ENCODE assay signal across 8 cellular contexts in the genomic region with DNA sequence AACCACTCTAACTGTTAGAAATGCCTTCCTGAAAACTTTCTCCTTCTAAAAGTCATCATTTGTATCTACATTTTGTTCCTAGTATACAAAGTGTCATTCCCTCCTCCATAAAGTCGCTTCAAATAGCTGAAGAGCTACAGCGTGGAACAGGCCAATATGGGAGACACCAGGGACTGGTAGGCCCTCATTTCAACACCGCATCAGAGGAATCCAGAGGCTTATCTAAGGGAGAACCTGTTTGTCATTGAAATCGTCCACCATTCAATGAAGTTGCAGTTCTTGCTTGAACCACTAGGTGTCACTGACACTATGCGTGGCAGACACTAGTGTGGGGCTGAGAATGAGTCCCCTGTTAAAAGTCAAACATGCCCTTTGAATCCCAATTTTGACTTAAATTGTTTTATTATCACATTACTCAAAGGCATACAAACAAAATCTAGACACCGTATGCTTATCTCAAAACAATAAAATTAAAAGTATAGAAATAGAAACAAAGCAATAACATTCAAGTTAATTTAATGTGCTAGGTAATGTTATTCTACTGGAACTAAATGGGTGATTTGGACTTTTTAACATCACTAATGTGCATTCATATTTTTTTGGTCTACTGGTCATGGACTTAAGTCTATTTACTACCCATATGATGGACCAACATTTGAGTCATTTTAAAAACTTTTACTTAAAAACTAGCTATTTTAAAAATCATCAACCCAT.
DNase-seq lines count a peak whose midpoint lies in the region; ATAC-seq, FAIRE-seq and TF ChIP-seq lines count a peak whose summit lies in the region.

No MANE protein-coding gene starts in this region.

- in situ Hi-C loops in IMR-90 (cut with MboI; ENCODE audit: low sequenced_read_pairs): loop anchor here (5.0 to 25.0 kb wide), 2 partner anchors 117 to 767 kb away; a partner anchor contains a TSS

- POLR2A ChIA-PET in IMR-90 (lab: Charles Lee; ENCODE audit: unreplicated experiment): no interaction called here

- H3K79me2 ChIP-seq in keratinocyte (ENCODE audit: control insufficient read depth, insufficient read depth, low read length): no peaks in the 10 kb centered on the region

- no peak overlapping the region for H3K4ac ChIP-seq in IMR-90 (ENCODE audit: low read depth, low read length)

- H4K20me1 ChIP-seq in IMR-90 (ENCODE audit: insufficient read depth, low read length): no peaks in the 10 kb centered on the region
- H4K20me1 ChIP-seq in keratinocyte (ENCODE audit: control insufficient read depth, extremely low read depth, insufficient read depth, low read length): no peaks in the 10 kb centered on the region

- no peaks in the 10 kb centered on the region for H3K79me1 ChIP-seq in IMR-90 (ENCODE audit: low read depth in 1 of 2, low read length in 2 of 2)

- H3K4me1 ChIP-seq in IMR-90 (ENCODE audit: control insufficient read depth, insufficient read depth, low read length) (no peaks in the 10 kb centered on the region), RWPE2 (ENCODE audit: insufficient read depth, poor library complexity, severe bottlenecking) (no peaks in the 10 kb centered on the region), keratinocyte (ENCODE audit: control insufficient read depth, extremely low read depth, insufficient read depth, low read length) (no peaks in the 10 kb centered on the region)

- no peaks in the 10 kb centered on the region for H3K36me3 ChIP-seq in IMR-90 (ENCODE audit: control insufficient read depth, insufficient read depth, low read length)
- no peaks in the 10 kb centered on the region for H3K36me3 ChIP-seq in RWPE2 (ENCODE audit: low read depth)
- no peaks in the 10 kb centered on the region for H3K36me3 ChIP-seq in keratinocyte (ENCODE audit: control insufficient read depth in 2 of 2, extremely low read depth in 1 of 2, insufficient read depth in 2 of 2, low read length in 2 of 2)

- TF ChIP-seq POLR2A in IMR-90 (IDR thresholded peaks at IDR 0.05; ENCODE audit: low read depth, low read length): no peak

- H3K4me3 ChIP-seq in IMR-90 (ENCODE audit: insufficient read depth, low read depth, low read length): no peak overlapping the region
- no peak overlapping the region for H3K4me3 ChIP-seq in RWPE2 (ENCODE audit: severe bottlenecking)
- H3K4me3 ChIP-seq in cardiac fibroblast (replicated peaks in 1 of 2; ENCODE audit: low read depth in 2 of 2, low read length in 2 of 2): no peak overlapping the region
- H3K4me3 ChIP-seq in keratinocyte (ENCODE audit: control insufficient read depth in 2 of 3, extremely low read depth in 1 of 3, insufficient read depth in 2 of 3, low read depth in 1 of 3, low read length in 3 of 3): no peak overlapping the region

- no peak overlapping the region for H3K4me2 ChIP-seq in IMR-90 (ENCODE audit: low read depth, low read length)
- H3K4me2 ChIP-seq in keratinocyte (ENCODE audit: control insufficient read depth, extremely low read depth, insufficient read depth, low read depth, low read length): no peak overlapping the region

- no peak overlapping the region for H2BK120ac ChIP-seq in IMR-90 (ENCODE audit: low read depth, low read length)

- H4K5ac ChIP-seq in IMR-90 (ENCODE audit: low read depth, low read length): no peak overlapping the region

- no peak overlapping the region for H3K9ac ChIP-seq in IMR-90 (ENCODE audit: low read depth, low read length)
- H3K9ac ChIP-seq in keratinocyte (ENCODE audit: control insufficient read depth, extremely low read depth, insufficient read depth, low read length): no peak overlapping the region

- no peak overlapping the region for H3K14ac ChIP-seq in IMR-90 (replicated peaks; ENCODE audit: low read depth, low read length)

- peaks cover 1% of the 10 kb centered on the region; the same call in 1 of the 2 replicates for H3K27me3 ChIP-seq in IMR-90 (ENCODE audit: control insufficient read depth, insufficient read depth, low read length)
- no peaks in the 10 kb centered on the region for H3K27me3 ChIP-seq in RWPE2 (ENCODE audit: insufficient read depth, poor library complexity, severe bottlenecking)
- no peaks in the 10 kb centered on the region for H3K27me3 ChIP-seq in keratinocyte (ENCODE audit: control insufficient read depth, extremely low read depth, insufficient read depth, low read length)

- H3K9me1 ChIP-seq in IMR-90 (ENCODE audit: insufficient read depth, low read length): no peaks in the 10 kb centered on the region
- H3K9me1 ChIP-seq in keratinocyte (ENCODE audit: control insufficient read depth, extremely low read depth, insufficient read depth, low read length): no peaks in the 10 kb centered on the region

- FAIRE-seq in keratinocyte (lab: Jason Lieb, UNC): peak; percentile 76

- TF ChIP-seq RAD21 in IMR-90 (IDR thresholded peaks at IDR 0.05; ENCODE audit: low read length): peak; percentile 66

- BruUV-seq in IMR-90 (replicated peaks; lab: Mats Ljungman, UMichigan): no TSS peak

- H2BK5ac ChIP-seq in IMR-90 (ENCODE audit: low read depth, low read length, poor library complexity, severe bottlenecking): no peak overlapping the region

- no peak overlapping the region for H3K18ac ChIP-seq in IMR-90 (ENCODE audit: low read depth, low read length)

- H2BK20ac ChIP-seq in IMR-90 (ENCODE audit: low read depth, low read length): no peak overlapping the region

- H4K91ac ChIP-seq in IMR-90 (ENCODE audit: insufficient read depth, low read depth, low read length): no peak overlapping the region

- dilution Hi-C loops in IMR-90 (cut with HindIII; ENCODE audit: low sequenced_read_pairs, unreplicated experiment) (no loop called here), keratinocyte (cut with MboI; ENCODE audit: extremely low pct_ligation_motif_present, low sequenced_read_pairs) (loop anchor here (25.0 kb wide), 1 partner anchor 117 kb away; no protein-coding TSS in a partner anchor)

- 9% methylated on average over 4 of the region's 6 CpGs; no CpG with 5 or more reads in 1 of the 2 experiments for WGBS in IMR-90 (ENCODE audit: extremely low coverage in 2 of 2, insufficient read length in 1 of 2), 2 experiments

- no peak overlapping the region for H2AK5ac ChIP-seq in IMR-90 (ENCODE audit: low read depth, low read length)

- H2AK9ac ChIP-seq in IMR-90 (replicated peaks; ENCODE audit: low read depth, low read length, poor library complexity): peak overlapping the region; percentile 55

- peak; percentile 16 for DNase-seq in activated CD4-positive, CD25-positive, alpha-beta regulatory T cell treated with anti-CD3 and anti-CD28 coated beads, Interleukin-2, amount 50 U/mL, for 16 hours (ENCODE audit: low read depth, low spot score)
- no peak for DNase-seq in activated CD4-positive, CD25-positive, alpha-beta regulatory T cell (lab: John Stamatoyannopoulos, UW)
- DNase-seq in IMR-90 (peak; percentile 43), RWPE2 (ENCODE audit: low spot score) (no peak), cardiac fibroblast (ENCODE audit: low read depth in 2 of 2) (peak; percentile 57 to 72), keratinocyte (ENCODE audit: low read depth, low spot score) (no peak)
- peak; percentile 19 for DNase-seq in stimulated activated CD8-positive, alpha-beta memory T cell treated with anti-CD3 and anti-CD28 coated beads, Interleukin-12 subunit alpha, Interleukin-12 subunit beta, amount 100 ng/mL, for 1 hour (ENCODE audit: low read depth)

- no peak overlapping the region for H2BK15ac ChIP-seq in IMR-90 (ENCODE audit: low read depth, low read length)

- TF ChIP-seq CTCF in IMR-90 (conservative IDR thresholded peaks at IDR 0.05; ENCODE audit: low read depth, low read length) (peak; percentile 67), RWPE2 (IDR thresholded peaks at IDR 0.05; ENCODE audit: poor library complexity, severe bottlenecking) (peak; percentile 90), cardiac fibroblast (IDR thresholded peaks at IDR 0.05; ENCODE audit: low read depth, low read length) (peak; percentile 89), keratinocyte (optimal IDR thresholded peaks at IDR 0.05 in 1 of 3, IDR thresholded peaks at IDR 0.05 in 1 of 3, conservative IDR thresholded peaks at IDR 0.05 in 1 of 3; ENCODE audit: extremely low read depth in 1 of 3, insufficient read depth in 2 of 3, low read length in 3 of 3) (peak; percentile 74 to 81 (median 80))

- CTCF ChIA-PET in IMR-90 (lab: Yijun Ruan, JAX): interaction anchor here (0.7 to 0.8 kb wide), 2 partner anchors 11 to 35 kb away, joined by 3 to 4 read pairs; no protein-coding TSS in a partner anchor

- H3K9me3 ChIP-seq in IMR-90 (ENCODE audit: control insufficient read depth, insufficient read depth, low read length): no peaks in the 10 kb centered on the region
- H3K9me3 ChIP-seq in RWPE2 (ENCODE audit: severe bottlenecking): no peaks in the 10 kb centered on the region
- H3K9me3 ChIP-seq in keratinocyte (ENCODE audit: control insufficient read depth, low read depth, low read length): no peaks in the 10 kb centered on the region

- intact Hi-C loops in IMR-90 (cut with micrococcal nuclease): loop anchor here (1.0 to 10.0 kb wide), 3 partner anchors 119 to 757 kb away; a partner anchor contains a TSS

- H3K56ac ChIP-seq in IMR-90 (ENCODE audit: extremely low read depth, insufficient read depth, low read length): no peak overlapping the region

- no peak overlapping the region for H3K23ac ChIP-seq in IMR-90 (ENCODE audit: low read depth, low read length)

- peak overlapping the region; percentile 63 for H2AFZ ChIP-seq in IMR-90 (replicated peaks; ENCODE audit: low read length, poor library complexity)
- H2AFZ ChIP-seq in keratinocyte (ENCODE audit: control insufficient read depth, low read length): no peak overlapping the region

- H4K8ac ChIP-seq in IMR-90 (ENCODE audit: low read depth in 2 of 2, low read length in 2 of 2): no peak overlapping the region

- no peak overlapping the region for H3K27ac ChIP-seq in IMR-90 (ENCODE audit: insufficient read depth, low read length)
- H3K27ac ChIP-seq in RWPE2 (ENCODE audit: poor library complexity, severe bottlenecking): no peak overlapping the region
- no peak overlapping the region for H3K27ac ChIP-seq in keratinocyte (ENCODE audit: control insufficient read depth, insufficient read depth, low read length)

- peak; percentile 98 for ATAC-seq in IMR-90 (ENCODE audit: low read depth)
- peak; percentile 72; the same call in 2 of the 3 replicates for ATAC-seq in RWPE2 (ENCODE audit: low read depth)
- no peak for ATAC-seq in HG02642 (IDR thresholded peaks at IDR 0.05; ENCODE audit: poor library complexity, unreplicated experiment)

TF ChIP-seq in IMR-90, 13 proteins besides CTCF, POLR2A, EP300 and RAD21:
- no peak for TF ChIP-seq RCOR1 (IDR thresholded peaks at IDR 0.05; ENCODE audit: insufficient replicate concordance, low read length)
- TF ChIP-seq SMC3 (IDR thresholded peaks at IDR 0.05; ENCODE audit: low read depth, low read length): peak; percentile 46

Comparison
In these comparisons a context has a peak if more than half of its experiments do, and no peak if none do; other contexts are left out.
1. DNase-seq: peak in activated CD4-positive, CD25-positive, alpha-beta regulatory T cell treated with anti-CD3 and anti-CD28 coated beads, Interleukin-2, amount 50 U/mL, for 16 hours (single experiment), IMR-90 (single experiment), cardiac fibroblast (2 of 2) and stimulated activated CD8-positive, alpha-beta memory T cell treated with anti-CD3 and anti-CD28 coated beads, Interleukin-12 subunit alpha, Interleukin-12 subunit beta, amount 100 ng/mL, for 1 hour (single experiment); none in activated CD4-positive, CD25-positive, alpha-beta regulatory T cell (0 of 4), RWPE2 (single experiment) and keratinocyte (single experiment).
2. Peak in every context shown above with its lines, with median percentiles within 50 percentile points of each other: CTCF ChIP-seq.